In genomic region chr7:28149291-28150101, GRCh38 we compare ENCODE assay signal across 1 cellular context.
TF ChIP-seq lines count a peak whose summit lies in the region.

No MANE protein-coding gene starts in this region.

TF ChIP-seq in IMR-90, 13 proteins besides CTCF, POLR2A, EP300 and RAD21 (continued from another document):
- TF ChIP-seq ELK1 (IDR thresholded peaks at IDR 0.05; ENCODE audit: borderline replicate concordance, low read depth, low read length): no peak
- no peak for TF ChIP-seq MAZ (IDR thresholded peaks at IDR 0.05; ENCODE audit: borderline replicate concordance, low read depth, low read length)
- TF ChIP-seq MXI1 (IDR thresholded peaks at IDR 0.05; ENCODE audit: borderline replicate concordance, low read depth, low read length): no peak
- no peak for TF ChIP-seq RCOR1 (IDR thresholded peaks at IDR 0.05; ENCODE audit: insufficient replicate concordance, low read length)
- no peak for TF ChIP-seq BHLHE40 (IDR thresholded peaks at IDR 0.05; ENCODE audit: low read depth, low read length)
- TF ChIP-seq MAFK (IDR thresholded peaks at IDR 0.05; ENCODE audit: low read depth, low read length): no peak
- TF ChIP-seq RFX5 (IDR thresholded peaks at IDR 0.05; ENCODE audit: low read depth, low read length): no peak
- no peak for TF ChIP-seq USF2 (IDR thresholded peaks at IDR 0.05; ENCODE audit: low read depth, low read length)
- TF ChIP-seq SMC3 (IDR thresholded peaks at IDR 0.05; ENCODE audit: low read depth, low read length): no peak
- TF ChIP-seq FOS (IDR thresholded peaks at IDR 0.05; ENCODE audit: low read depth, low read length): no peak
- no peak for TF ChIP-seq CHD1 (IDR thresholded peaks at IDR 0.05; ENCODE audit: low read depth, low read length)
